Comparison of ENCODE assay signal across 2 cellular contexts in the genomic region with DNA sequence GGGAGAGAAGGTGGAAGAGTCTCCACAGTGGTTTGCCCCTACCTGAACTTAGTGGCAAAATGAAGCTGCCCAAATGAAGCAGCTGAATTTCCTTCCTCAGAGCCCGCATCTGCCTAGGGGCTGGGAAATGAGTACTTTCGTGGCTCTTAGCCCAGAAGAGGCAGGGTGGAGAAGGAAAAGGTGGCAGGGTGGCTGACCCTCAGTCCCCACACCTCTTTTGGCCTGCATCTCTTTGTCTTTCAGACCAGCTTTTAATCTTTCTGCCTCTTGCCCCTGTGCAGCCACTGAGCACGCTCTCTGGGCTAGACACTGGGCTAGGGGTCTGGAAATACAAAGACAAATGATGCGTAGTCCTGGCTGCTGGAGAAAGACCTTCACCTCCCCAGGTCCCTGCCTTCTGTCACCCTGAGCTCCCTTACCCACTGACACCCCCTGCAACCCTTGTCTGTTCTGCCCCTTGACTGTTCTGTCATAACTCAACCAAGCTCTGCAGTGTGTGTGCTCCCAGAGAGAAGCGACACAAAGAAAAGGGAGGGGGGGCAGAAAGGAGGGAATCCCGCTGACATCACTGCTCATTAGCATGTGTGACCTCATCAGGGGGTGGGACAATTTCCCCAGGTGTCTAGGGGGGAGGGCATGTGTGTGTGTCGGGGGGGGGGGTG.
TF ChIP-seq lines count a peak whose summit lies in the region.

No MANE protein-coding gene starts in this region.

TF ChIP-seq in HEK293, 187 proteins besides CTCF, POLR2A, EP300 and RAD21 (continued from another document):
- TF ChIP-seq, protein P1, sequence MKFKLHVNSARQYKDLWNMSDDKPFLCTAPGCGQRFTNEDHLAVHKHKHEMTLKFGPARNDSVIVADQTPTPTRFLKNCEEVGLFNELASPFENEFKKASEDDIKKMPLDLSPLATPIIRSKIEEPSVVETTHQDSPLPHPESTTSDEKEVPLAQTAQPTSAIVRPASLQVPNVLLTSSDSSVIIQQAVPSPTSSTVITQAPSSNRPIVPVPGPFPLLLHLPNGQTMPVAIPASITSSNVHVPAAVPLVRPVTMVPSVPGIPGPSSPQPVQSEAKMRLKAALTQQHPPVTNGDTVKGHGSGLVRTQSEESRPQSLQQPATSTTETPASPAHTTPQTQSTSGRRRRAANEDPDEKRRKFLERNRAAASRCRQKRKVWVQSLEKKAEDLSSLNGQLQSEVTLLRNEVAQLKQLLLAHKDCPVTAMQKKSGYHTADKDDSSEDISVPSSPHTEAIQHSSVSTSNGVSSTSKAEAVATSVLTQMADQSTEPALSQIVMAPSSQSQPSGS (tag by site-specific recombination; IDR thresholded peaks at IDR 0.05; ENCODE audit: low read depth): peak; percentile 86
- TF ChIP-seq GLIS1 (tag by site-specific recombination; IDR thresholded peaks at IDR 0.05) (peak; percentile 55), ZNF174 (tag by site-specific recombination; IDR thresholded peaks at IDR 0.05) (no peak), ZNF16 (tag by site-specific recombination; IDR thresholded peaks at IDR 0.05; ENCODE audit: low read depth) (no peak), ZBTB48 (tag by site-specific recombination; IDR thresholded peaks at IDR 0.05) (peak; percentile 57), ZBTB21 (tag by site-specific recombination; IDR thresholded peaks at IDR 0.05) (0 out of 2 replicates have a peak, but pooled peaks have one; percentile 24), ZNF624 (tag by site-specific recombination; IDR thresholded peaks at IDR 0.05) (no peak), ZNF366 (tag by site-specific recombination; conservative IDR thresholded peaks at IDR 0.05) (peak; percentile 68), ZXDB (tag by site-specific recombination; IDR thresholded peaks at IDR 0.05) (no peak), ZNF629 (tag by site-specific recombination; IDR thresholded peaks at IDR 0.05) (peak; percentile 80), ZNF660 (tag by site-specific recombination; IDR thresholded peaks at IDR 0.05) (no peak), ZNF341 (tag by site-specific recombination; IDR thresholded peaks at IDR 0.05; ENCODE audit: low read depth) (no peak)
TF ChIP-seq in HEK293: peak in this region for 8.

TF ChIP-seq in SK-N-SH, 30 proteins besides CTCF, POLR2A, EP300 and RAD21 (continued from another document):
- TF ChIP-seq, protein P2, sequence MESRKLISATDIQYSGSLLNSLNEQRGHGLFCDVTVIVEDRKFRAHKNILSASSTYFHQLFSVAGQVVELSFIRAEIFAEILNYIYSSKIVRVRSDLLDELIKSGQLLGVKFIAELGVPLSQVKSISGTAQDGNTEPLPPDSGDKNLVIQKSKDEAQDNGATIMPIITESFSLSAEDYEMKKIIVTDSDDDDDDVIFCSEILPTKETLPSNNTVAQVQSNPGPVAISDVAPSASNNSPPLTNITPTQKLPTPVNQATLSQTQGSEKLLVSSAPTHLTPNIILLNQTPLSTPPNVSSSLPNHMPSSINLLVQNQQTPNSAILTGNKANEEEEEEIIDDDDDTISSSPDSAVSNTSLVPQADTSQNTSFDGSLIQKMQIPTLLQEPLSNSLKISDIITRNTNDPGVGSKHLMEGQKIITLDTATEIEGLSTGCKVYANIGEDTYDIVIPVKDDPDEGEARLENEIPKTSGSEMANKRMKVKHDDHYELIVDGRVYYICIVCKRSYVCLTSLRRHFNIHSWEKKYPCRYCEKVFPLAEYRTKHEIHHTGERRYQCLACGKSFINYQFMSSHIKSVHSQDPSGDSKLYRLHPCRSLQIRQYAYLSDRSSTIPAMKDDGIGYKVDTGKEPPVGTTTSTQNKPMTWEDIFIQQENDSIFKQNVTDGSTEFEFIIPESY (IDR thresholded peaks at IDR 0.05; ENCODE audit: borderline replicate concordance, low read depth): no peak
- no peak for TF ChIP-seq TAF1 (IDR thresholded peaks at IDR 0.05; ENCODE audit: borderline replicate concordance, low read depth, low read length)
